In genomic region chr12:111099186-111099585, GRCh38 we compare ENCODE assay signal across 1 cellular context.
TF ChIP-seq lines count a peak whose summit lies in the region.

No MANE protein-coding gene starts in this region.

TF ChIP-seq in WTC11, 78 proteins besides CTCF, POLR2A, EP300 and RAD21 (continued from another document):
- TF ChIP-seq, protein P1, sequence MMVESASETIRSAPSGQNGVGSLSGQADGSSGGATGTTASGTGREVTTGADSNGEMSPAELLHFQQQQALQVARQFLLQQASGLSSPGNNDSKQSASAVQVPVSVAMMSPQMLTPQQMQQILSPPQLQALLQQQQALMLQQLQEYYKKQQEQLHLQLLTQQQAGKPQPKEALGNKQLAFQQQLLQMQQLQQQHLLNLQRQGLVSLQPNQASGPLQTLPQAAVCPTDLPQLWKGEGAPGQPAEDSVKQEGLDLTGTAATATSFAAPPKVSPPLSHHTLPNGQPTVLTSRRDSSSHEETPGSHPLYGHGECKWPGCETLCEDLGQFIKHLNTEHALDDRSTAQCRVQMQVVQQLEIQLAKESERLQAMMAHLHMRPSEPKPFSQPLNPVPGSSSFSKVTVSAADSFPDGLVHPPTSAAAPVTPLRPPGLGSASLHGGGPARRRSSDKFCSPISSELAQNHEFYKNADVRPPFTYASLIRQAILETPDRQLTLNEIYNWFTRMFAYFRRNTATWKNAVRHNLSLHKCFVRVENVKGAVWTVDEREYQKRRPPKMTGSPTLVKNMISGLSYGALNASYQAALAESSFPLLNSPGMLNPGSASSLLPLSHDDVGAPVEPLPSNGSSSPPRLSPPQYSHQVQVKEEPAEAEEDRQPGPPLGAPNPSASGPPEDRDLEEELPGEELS (CRISPR knock-in tag; IDR thresholded peaks at IDR 0.05) = no peak
- TF ChIP-seq ZNF671 (CRISPR knock-in tag; IDR thresholded peaks at IDR 0.05) (no peak), ZNF281 (CRISPR knock-in tag; IDR thresholded peaks at IDR 0.05) (no peak), GRHL2 (CRISPR knock-in tag; IDR thresholded peaks at IDR 0.05; ENCODE audit: insufficient replicate concordance, severe bottlenecking) (no peak), ZNF396 (CRISPR knock-in tag; IDR thresholded peaks at IDR 0.05; ENCODE audit: borderline replicate concordance) (no peak), ZBTB21 (CRISPR knock-in tag; IDR thresholded peaks at IDR 0.05; ENCODE audit: borderline replicate concordance) (no peak), TEAD1 (CRISPR knock-in tag; IDR thresholded peaks at IDR 0.05) (no peak), MAX (CRISPR knock-in tag; IDR thresholded peaks at IDR 0.05) (no peak), HMGA2 (CRISPR knock-in tag; IDR thresholded peaks at IDR 0.05) (no peak), RORB (CRISPR knock-in tag; IDR thresholded peaks at IDR 0.05) (no peak), FOXK1 (CRISPR knock-in tag; IDR thresholded peaks at IDR 0.05) (no peak), SOX15 (CRISPR knock-in tag; IDR thresholded peaks at IDR 0.05) (no peak), NR2C2 (CRISPR knock-in tag; IDR thresholded peaks at IDR 0.05) (no peak), IRF2 (CRISPR knock-in tag; IDR thresholded peaks at IDR 0.05; ENCODE audit: borderline replicate concordance, low read depth) (no peak), JAZF1 (CRISPR knock-in tag; IDR thresholded peaks at IDR 0.05) (no peak)
- TF ChIP-seq, protein P2, sequence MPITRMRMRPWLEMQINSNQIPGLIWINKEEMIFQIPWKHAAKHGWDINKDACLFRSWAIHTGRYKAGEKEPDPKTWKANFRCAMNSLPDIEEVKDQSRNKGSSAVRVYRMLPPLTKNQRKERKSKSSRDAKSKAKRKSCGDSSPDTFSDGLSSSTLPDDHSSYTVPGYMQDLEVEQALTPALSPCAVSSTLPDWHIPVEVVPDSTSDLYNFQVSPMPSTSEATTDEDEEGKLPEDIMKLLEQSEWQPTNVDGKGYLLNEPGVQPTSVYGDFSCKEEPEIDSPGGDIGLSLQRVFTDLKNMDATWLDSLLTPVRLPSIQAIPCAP (CRISPR knock-in tag; IDR thresholded peaks at IDR 0.05) = no peak
- TF ChIP-seq, protein P3, sequence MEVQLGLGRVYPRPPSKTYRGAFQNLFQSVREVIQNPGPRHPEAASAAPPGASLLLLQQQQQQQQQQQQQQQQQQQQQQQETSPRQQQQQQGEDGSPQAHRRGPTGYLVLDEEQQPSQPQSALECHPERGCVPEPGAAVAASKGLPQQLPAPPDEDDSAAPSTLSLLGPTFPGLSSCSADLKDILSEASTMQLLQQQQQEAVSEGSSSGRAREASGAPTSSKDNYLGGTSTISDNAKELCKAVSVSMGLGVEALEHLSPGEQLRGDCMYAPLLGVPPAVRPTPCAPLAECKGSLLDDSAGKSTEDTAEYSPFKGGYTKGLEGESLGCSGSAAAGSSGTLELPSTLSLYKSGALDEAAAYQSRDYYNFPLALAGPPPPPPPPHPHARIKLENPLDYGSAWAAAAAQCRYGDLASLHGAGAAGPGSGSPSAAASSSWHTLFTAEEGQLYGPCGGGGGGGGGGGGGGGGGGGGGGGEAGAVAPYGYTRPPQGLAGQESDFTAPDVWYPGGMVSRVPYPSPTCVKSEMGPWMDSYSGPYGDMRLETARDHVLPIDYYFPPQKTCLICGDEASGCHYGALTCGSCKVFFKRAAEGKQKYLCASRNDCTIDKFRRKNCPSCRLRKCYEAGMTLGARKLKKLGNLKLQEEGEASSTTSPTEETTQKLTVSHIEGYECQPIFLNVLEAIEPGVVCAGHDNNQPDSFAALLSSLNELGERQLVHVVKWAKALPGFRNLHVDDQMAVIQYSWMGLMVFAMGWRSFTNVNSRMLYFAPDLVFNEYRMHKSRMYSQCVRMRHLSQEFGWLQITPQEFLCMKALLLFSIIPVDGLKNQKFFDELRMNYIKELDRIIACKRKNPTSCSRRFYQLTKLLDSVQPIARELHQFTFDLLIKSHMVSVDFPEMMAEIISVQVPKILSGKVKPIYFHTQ (CRISPR knock-in tag; IDR thresholded peaks at IDR 0.05) = no peak
